Comparison of ENCODE assay signal across 17 cellular contexts in genomic region chr9:36592801-36593583, GRCh38. TPM values are rescaled to one million over a fixed set of nuclear protein-coding genes. Genes with fewer than 3 reads are reported as not detected.
"Had no signal": no experiment of that assay in that cellular context is flagged by ENCODE, and none has a peak within 500 bp of the region (broad histone marks: within the 10 kb centered on the region; RNA-seq: fewer than 3 reads in every experiment).

No MANE protein-coding gene starts in this region.

- H3K4me1 Mint-ChIP-seq: activated naive CD8-positive, alpha-beta T cell treated with anti-CD3 and anti-CD28 coated beads for 36 hours; brain; naive thymus-derived CD8-positive, alpha-beta T cell; stimulated activated memory B cell treated with anti-CD40 and anti-IgM and Interleukin-4, amounts not matched to agents 10 μg/mL and 1 μg/mL and 100 μg/mL, for 72 hours; WTC11 had no signal

- H3K4me3 Mint-ChIP-seq: activated CD4-positive, alpha-beta memory T cell treated with anti-CD3 and anti-CD28 coated beads, Interleukin-2, amount 10 ng/mL, durations not matched to agents 7 days and 5 days; activated naive CD8-positive, alpha-beta T cell treated with anti-CD3 and anti-CD28 coated beads for 36 hours; brain; naive thymus-derived CD8-positive, alpha-beta T cell; stimulated activated memory B cell treated with anti-CD40 and anti-IgM and Interleukin-4, amounts not matched to agents 10 μg/mL and 1 μg/mL and 100 μg/mL, for 72 hours; T-helper 1 cell treated with Interleukin-12 subunit alpha and Interleukin-12 subunit beta and Interleukin-4 antibody, amounts not matched to agents 30 μg/mL and 1 μg/mL, for 36 hours; WTC11 had no signal

- H3K36me3 ChIP-seq: tibial artery, vagina had no signal

- H3K27me3 ChIP-seq: neutrophil, tibial artery, vagina had no signal

- H3K9me3 ChIP-seq: neutrophil, tibial artery, vagina had no signal

- DNase-seq: activated CD4-positive, alpha-beta memory T cell treated with anti-CD3 and anti-CD28 coated beads, Interleukin-2, amount 10 ng/mL, durations not matched to agents 7 days and 5 days; activated CD4-positive, alpha-beta T cell treated with anti-CD3 and anti-CD28 coated beads for 4 hours; activated naive CD8-positive, alpha-beta T cell treated with anti-CD3 and anti-CD28 coated beads for 36 hours; activated T-cell treated with anti-CD3 and anti-CD28 coated beads, Interleukin-2, amount 50 U/mL, for 48 hours; amygdala; effector memory CD4-positive, alpha-beta T cell; islet precursor cell; naive thymus-derived CD8-positive, alpha-beta T cell; posterior cingulate gyrus; stimulated activated CD4-positive, alpha-beta T cell treated with anti-CD3 and anti-CD28 coated beads, Interleukin-2, amount 100 ng/mL, for 48 hours; tibial artery had no signal

- H3K9me3 Mint-ChIP-seq: activated CD4-positive, alpha-beta memory T cell treated with anti-CD3 and anti-CD28 coated beads, Interleukin-2, amount 10 ng/mL, durations not matched to agents 7 days and 5 days; activated naive CD8-positive, alpha-beta T cell treated with anti-CD3 and anti-CD28 coated beads for 36 hours; brain; naive thymus-derived CD8-positive, alpha-beta T cell; stimulated activated memory B cell treated with anti-CD40 and anti-IgM and Interleukin-4, amounts not matched to agents 10 μg/mL and 1 μg/mL and 100 μg/mL, for 72 hours; T-helper 1 cell treated with Interleukin-12 subunit alpha and Interleukin-12 subunit beta and Interleukin-4 antibody, amounts not matched to agents 30 μg/mL and 1 μg/mL, for 36 hours; WTC11 had no signal

- H3K36me3 Mint-ChIP-seq: naive thymus-derived CD8-positive, alpha-beta T cell; stimulated activated memory B cell treated with anti-CD40 and anti-IgM and Interleukin-4, amounts not matched to agents 10 μg/mL and 1 μg/mL and 100 μg/mL, for 72 hours had no signal

- H3K27me3 Mint-ChIP-seq: activated CD4-positive, alpha-beta memory T cell treated with anti-CD3 and anti-CD28 coated beads, Interleukin-2, amount 10 ng/mL, durations not matched to agents 7 days and 5 days; activated naive CD8-positive, alpha-beta T cell treated with anti-CD3 and anti-CD28 coated beads for 36 hours; brain; naive thymus-derived CD8-positive, alpha-beta T cell; stimulated activated memory B cell treated with anti-CD40 and anti-IgM and Interleukin-4, amounts not matched to agents 10 μg/mL and 1 μg/mL and 100 μg/mL, for 72 hours had no signal

- H3K4me1 ChIP-seq: tibial artery, vagina had no signal

- ATAC-seq: naive thymus-derived CD8-positive, alpha-beta T cell; stimulated activated memory B cell treated with anti-CD40 and anti-IgM and Interleukin-4, amounts not matched to agents 10 μg/mL and 1 μg/mL and 100 μg/mL, for 72 hours; WTC11 had no signal

- H3K4me3 ChIP-seq: tibial artery, vagina had no signal

- H3K27ac Mint-ChIP-seq: activated CD4-positive, alpha-beta memory T cell treated with anti-CD3 and anti-CD28 coated beads, Interleukin-2, amount 10 ng/mL, durations not matched to agents 7 days and 5 days; activated naive CD8-positive, alpha-beta T cell treated with anti-CD3 and anti-CD28 coated beads for 36 hours; brain; naive thymus-derived CD8-positive, alpha-beta T cell; stimulated activated memory B cell treated with anti-CD40 and anti-IgM and Interleukin-4, amounts not matched to agents 10 μg/mL and 1 μg/mL and 100 μg/mL, for 72 hours; T-helper 1 cell treated with Interleukin-12 subunit alpha and Interleukin-12 subunit beta and Interleukin-4 antibody, amounts not matched to agents 30 μg/mL and 1 μg/mL, for 36 hours; WTC11 had no signal

- H3K27ac ChIP-seq: neutrophil, tibial artery, vagina had no signal

RNA-seq across cellular contexts. Expression of gene MELK, which starts 20.3 kb away (rescaled TPM):
- total RNA-seq: naive thymus-derived CD8-positive, alpha-beta T cell had no signal
